1 cellular context compared by ENCODE assay signal in genomic region chr7:149261829-149262617, GRCh38.
A peak's percentile ranks its signal among the peaks of the same experiment; 100 is the strongest.
TF ChIP-seq lines count a peak whose summit lies in the region.

ZNF783 (plus strand) TSS chr7:149262196; CDS start chr7:149262334, 138 bp downstream.

TF ChIP-seq in K562, 482 proteins besides CTCF, POLR2A, EP300 and RAD21 (continued from another document and continues in another):
- no peak for TF ChIP-seq NR0B1 (IDR thresholded peaks at IDR 0.05; ENCODE audit: partially characterized antibody)
- TF ChIP-seq MECOM (CRISPR knock-in tag; IDR thresholded peaks at IDR 0.05): no peak
- TF ChIP-seq FOXJ3 (CRISPR knock-in tag; IDR thresholded peaks at IDR 0.05): no peak
- no peak for TF ChIP-seq CBX1 (IDR thresholded peaks at IDR 0.05; ENCODE audit: low read depth)
- TF ChIP-seq ZBTB11 (CRISPR knock-in tag; IDR thresholded peaks at IDR 0.05): no peak
- no peak for TF ChIP-seq HCFC1 (IDR thresholded peaks at IDR 0.05; ENCODE audit: low read depth, low read length)
- no peak for TF ChIP-seq DACH1 (IDR thresholded peaks at IDR 0.05; ENCODE audit: partially characterized antibody)
- TF ChIP-seq, protein P1, sequence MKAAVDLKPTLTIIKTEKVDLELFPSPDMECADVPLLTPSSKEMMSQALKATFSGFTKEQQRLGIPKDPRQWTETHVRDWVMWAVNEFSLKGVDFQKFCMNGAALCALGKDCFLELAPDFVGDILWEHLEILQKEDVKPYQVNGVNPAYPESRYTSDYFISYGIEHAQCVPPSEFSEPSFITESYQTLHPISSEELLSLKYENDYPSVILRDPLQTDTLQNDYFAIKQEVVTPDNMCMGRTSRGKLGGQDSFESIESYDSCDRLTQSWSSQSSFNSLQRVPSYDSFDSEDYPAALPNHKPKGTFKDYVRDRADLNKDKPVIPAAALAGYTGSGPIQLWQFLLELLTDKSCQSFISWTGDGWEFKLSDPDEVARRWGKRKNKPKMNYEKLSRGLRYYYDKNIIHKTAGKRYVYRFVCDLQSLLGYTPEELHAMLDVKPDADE (conservative IDR thresholded peaks at IDR 0.05; ENCODE audit: control insufficient read depth, low read depth, low read length): no peak; the same call in 1 of the 2 replicates
- TF ChIP-seq PHTF2 (CRISPR knock-in tag; IDR thresholded peaks at IDR 0.05): no peak
- TF ChIP-seq CBX5 (IDR thresholded peaks at IDR 0.05; ENCODE audit: borderline replicate concordance, low read depth): no peak
- TF ChIP-seq, protein P2, sequence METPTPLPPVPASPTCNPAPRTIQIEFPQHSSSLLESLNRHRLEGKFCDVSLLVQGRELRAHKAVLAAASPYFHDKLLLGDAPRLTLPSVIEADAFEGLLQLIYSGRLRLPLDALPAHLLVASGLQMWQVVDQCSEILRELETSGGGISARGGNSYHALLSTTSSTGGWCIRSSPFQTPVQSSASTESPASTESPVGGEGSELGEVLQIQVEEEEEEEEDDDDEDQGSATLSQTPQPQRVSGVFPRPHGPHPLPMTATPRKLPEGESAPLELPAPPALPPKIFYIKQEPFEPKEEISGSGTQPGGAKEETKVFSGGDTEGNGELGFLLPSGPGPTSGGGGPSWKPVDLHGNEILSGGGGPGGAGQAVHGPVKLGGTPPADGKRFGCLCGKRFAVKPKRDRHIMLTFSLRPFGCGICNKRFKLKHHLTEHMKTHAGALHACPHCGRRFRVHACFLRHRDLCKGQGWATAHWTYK (CRISPR knock-in tag; IDR thresholded peaks at IDR 0.05): no peak
- no peak for TF ChIP-seq ZNF764 (CRISPR knock-in tag; IDR thresholded peaks at IDR 0.05; ENCODE audit: low read depth)
- no peak for TF ChIP-seq ZBTB8A (IDR thresholded peaks at IDR 0.05; ENCODE audit: partially characterized antibody)
- TF ChIP-seq SOX6 (IDR thresholded peaks at IDR 0.05): no peak
- no peak for TF ChIP-seq MYBL2 (IDR thresholded peaks at IDR 0.05; ENCODE audit: low read depth)
- TF ChIP-seq MYBL2 (CRISPR knock-in tag; IDR thresholded peaks at IDR 0.05; ENCODE audit: borderline replicate concordance): no peak
- no peak for TF ChIP-seq CCAR2 (IDR thresholded peaks at IDR 0.05; ENCODE audit: low read depth, low read length)
- no peak for TF ChIP-seq STAT5B (CRISPR knock-in tag; IDR thresholded peaks at IDR 0.05)
- TF ChIP-seq SPI1 (IDR thresholded peaks at IDR 0.05; ENCODE audit: borderline replicate concordance, low read depth, low read length): no peak
- no peak for TF ChIP-seq BRF1 (IDR thresholded peaks at IDR 0.05; ENCODE audit: borderline replicate concordance, extremely low read depth, insufficient read length)
- TF ChIP-seq PTBP1 (IDR thresholded peaks at IDR 0.05; ENCODE audit: low read depth, low read length): no peak
- TF ChIP-seq, protein P3, sequence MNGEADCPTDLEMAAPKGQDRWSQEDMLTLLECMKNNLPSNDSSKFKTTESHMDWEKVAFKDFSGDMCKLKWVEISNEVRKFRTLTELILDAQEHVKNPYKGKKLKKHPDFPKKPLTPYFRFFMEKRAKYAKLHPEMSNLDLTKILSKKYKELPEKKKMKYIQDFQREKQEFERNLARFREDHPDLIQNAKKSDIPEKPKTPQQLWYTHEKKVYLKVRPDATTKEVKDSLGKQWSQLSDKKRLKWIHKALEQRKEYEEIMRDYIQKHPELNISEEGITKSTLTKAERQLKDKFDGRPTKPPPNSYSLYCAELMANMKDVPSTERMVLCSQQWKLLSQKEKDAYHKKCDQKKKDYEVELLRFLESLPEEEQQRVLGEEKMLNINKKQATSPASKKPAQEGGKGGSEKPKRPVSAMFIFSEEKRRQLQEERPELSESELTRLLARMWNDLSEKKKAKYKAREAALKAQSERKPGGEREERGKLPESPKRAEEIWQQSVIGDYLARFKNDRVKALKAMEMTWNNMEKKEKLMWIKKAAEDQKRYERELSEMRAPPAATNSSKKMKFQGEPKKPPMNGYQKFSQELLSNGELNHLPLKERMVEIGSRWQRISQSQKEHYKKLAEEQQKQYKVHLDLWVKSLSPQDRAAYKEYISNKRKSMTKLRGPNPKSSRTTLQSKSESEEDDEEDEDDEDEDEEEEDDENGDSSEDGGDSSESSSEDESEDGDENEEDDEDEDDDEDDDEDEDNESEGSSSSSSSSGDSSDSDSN (IDR thresholded peaks at IDR 0.05; ENCODE audit: borderline replicate concordance in 1 of 2, low read depth in 2 of 2, low read length in 2 of 2): 0 out of 4 replicates have a peak, but pooled peaks have one; percentile 30 to 42
- no peak for TF ChIP-seq ZNF444 (CRISPR knock-in tag; IDR thresholded peaks at IDR 0.05)
- TF ChIP-seq SIRT6 (IDR thresholded peaks at IDR 0.05; ENCODE audit: low read depth, low read length): no peak
- TF ChIP-seq ZNF507 (tag; conservative IDR thresholded peaks at IDR 0.05): no peak
- TF ChIP-seq PCBP2 (IDR thresholded peaks at IDR 0.05; ENCODE audit: low read depth, low read length, poor library complexity, severe bottlenecking): no peak
- TF ChIP-seq ARID2 (IDR thresholded peaks at IDR 0.05): no peak
- no peak for TF ChIP-seq HDAC6 (IDR thresholded peaks at IDR 0.05; ENCODE audit: low read depth, low read length)
- no peak for TF ChIP-seq SREBF1 (IDR thresholded peaks at IDR 0.05; ENCODE audit: borderline replicate concordance, low read depth, low read length)
- no peak for TF ChIP-seq ZNF551 (CRISPR knock-in tag; IDR thresholded peaks at IDR 0.05)
- TF ChIP-seq, protein P4, sequence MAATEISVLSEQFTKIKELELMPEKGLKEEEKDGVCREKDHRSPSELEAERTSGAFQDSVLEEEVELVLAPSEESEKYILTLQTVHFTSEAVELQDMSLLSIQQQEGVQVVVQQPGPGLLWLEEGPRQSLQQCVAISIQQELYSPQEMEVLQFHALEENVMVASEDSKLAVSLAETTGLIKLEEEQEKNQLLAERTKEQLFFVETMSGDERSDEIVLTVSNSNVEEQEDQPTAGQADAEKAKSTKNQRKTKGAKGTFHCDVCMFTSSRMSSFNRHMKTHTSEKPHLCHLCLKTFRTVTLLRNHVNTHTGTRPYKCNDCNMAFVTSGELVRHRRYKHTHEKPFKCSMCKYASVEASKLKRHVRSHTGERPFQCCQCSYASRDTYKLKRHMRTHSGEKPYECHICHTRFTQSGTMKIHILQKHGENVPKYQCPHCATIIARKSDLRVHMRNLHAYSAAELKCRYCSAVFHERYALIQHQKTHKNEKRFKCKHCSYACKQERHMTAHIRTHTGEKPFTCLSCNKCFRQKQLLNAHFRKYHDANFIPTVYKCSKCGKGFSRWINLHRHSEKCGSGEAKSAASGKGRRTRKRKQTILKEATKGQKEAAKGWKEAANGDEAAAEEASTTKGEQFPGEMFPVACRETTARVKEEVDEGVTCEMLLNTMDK (IDR thresholded peaks at IDR 0.05; ENCODE audit: borderline replicate concordance, insufficient read depth, low read depth, low read length, poor library complexity, severe bottlenecking): peak; percentile 81
- TF ChIP-seq, protein P5, sequence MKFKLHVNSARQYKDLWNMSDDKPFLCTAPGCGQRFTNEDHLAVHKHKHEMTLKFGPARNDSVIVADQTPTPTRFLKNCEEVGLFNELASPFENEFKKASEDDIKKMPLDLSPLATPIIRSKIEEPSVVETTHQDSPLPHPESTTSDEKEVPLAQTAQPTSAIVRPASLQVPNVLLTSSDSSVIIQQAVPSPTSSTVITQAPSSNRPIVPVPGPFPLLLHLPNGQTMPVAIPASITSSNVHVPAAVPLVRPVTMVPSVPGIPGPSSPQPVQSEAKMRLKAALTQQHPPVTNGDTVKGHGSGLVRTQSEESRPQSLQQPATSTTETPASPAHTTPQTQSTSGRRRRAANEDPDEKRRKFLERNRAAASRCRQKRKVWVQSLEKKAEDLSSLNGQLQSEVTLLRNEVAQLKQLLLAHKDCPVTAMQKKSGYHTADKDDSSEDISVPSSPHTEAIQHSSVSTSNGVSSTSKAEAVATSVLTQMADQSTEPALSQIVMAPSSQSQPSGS (CRISPR knock-in tag; IDR thresholded peaks at IDR 0.05): no peak
- TF ChIP-seq MCM2 (IDR thresholded peaks at IDR 0.05; ENCODE audit: low read depth): no peak
- TF ChIP-seq ZNF518B (CRISPR knock-in tag; IDR thresholded peaks at IDR 0.05): no peak
- TF ChIP-seq PYGO2 (tag; IDR thresholded peaks at IDR 0.05): no peak
- no peak for TF ChIP-seq ZBTB17 (CRISPR knock-in tag; IDR thresholded peaks at IDR 0.05)
- no peak for TF ChIP-seq COPS2 (conservative IDR thresholded peaks at IDR 0.05)
